In genomic region chr13:70366720-70367119, GRCh38 we compare ENCODE assay signal across 29 cellular contexts.
"Had no signal": no experiment of that assay in that cellular context is flagged by ENCODE, and none has a peak within 500 bp of the region (broad histone marks: within the 10 kb centered on the region; RNA-seq: fewer than 3 reads in every experiment).

No MANE protein-coding gene starts in this region.

- ATAC-seq: naive thymus-derived CD8-positive, alpha-beta T cell; natural killer cell treated with Interleukin-12 subunit alpha and Interleukin-12 subunit beta and Interleukin-15 and Interleukin-18, amount 100 ng/mL, for 72 hours; psoas muscle; right cardiac atrium; right lobe of liver; stimulated activated memory B cell treated with anti-CD40 and anti-IgM and Interleukin-4, amounts not matched to agents 10 μg/mL and 1 μg/mL and 100 μg/mL, for 72 hours; stimulated activated naive CD8-positive, alpha-beta T cell treated with anti-CD3 and anti-CD28 coated beads, Interleukin-15, amount 100 ng/mL, for 72 hours; stimulated activated naive CD8-positive, alpha-beta T cell treated with anti-CD3 and anti-CD28 coated beads, Interleukin-15, Interleukin-2, amounts not matched to agents 100 U/mL and 50 U/mL, for 24 hours; upper lobe of right lung had no signal

- H3K27ac ChIP-seq: neutrophil, parathyroid adenoma, psoas muscle, right lobe of liver, sigmoid colon, spleen, suprapubic skin, testis, tibial artery, transverse colon, upper lobe of right lung, uterus had no signal

- H3K9me3 ChIP-seq: neutrophil, psoas muscle, right lobe of liver, sigmoid colon, suprapubic skin, testis, tibial artery, transverse colon, upper lobe of right lung, uterus had no signal

- DNase-seq: naive thymus-derived CD8-positive, alpha-beta T cell; nephron progenitor cell; nucleus accumbens; posterior cingulate gyrus; psoas muscle; right cardiac atrium; right lobe of liver; sigmoid colon; spleen; stimulated activated CD4-positive, alpha-beta T cell treated with anti-CD3 and anti-CD28 coated beads, Interleukin-12 subunit alpha, Interleukin-12 subunit beta, amount 100 ng/mL, for 4 hours; stimulated activated CD4-positive, alpha-beta T cell treated with anti-CD3 and anti-CD28 coated beads, Interleukin-1b, Interleukin-23, amount 100 ng/mL, for 48 hours; stimulated activated CD4-positive, alpha-beta T cell treated with anti-CD3 and anti-CD28 coated beads, Interleukin-4, amount 100 ng/mL, for 1 hour; stimulated activated CD4-positive, alpha-beta T cell treated with anti-CD3 and anti-CD28 coated beads, Interleukin-4, amount 100 ng/mL, for 4 hours; stimulated activated CD8-positive, alpha-beta memory T cell treated with anti-CD3 and anti-CD28 coated beads, Interleukin-4, amount 100 ng/mL, for 48 hours; stimulated activated naive CD4-positive, alpha-beta T cell; stimulated activated naive CD8-positive, alpha-beta T cell treated with anti-CD3 and anti-CD28 coated beads, Interleukin-15, amount 100 ng/mL, for 72 hours; stimulated activated naive CD8-positive, alpha-beta T cell treated with anti-CD3 and anti-CD28 coated beads, Interleukin-15, Interleukin-2, amounts not matched to agents 100 U/mL and 50 U/mL, for 24 hours; substantia nigra; testis; tibial artery; transverse colon; upper lobe of right lung; uterus had no signal

- H3K36me3 ChIP-seq: neutrophil, right lobe of liver, sigmoid colon, spleen, suprapubic skin, tibial artery, transverse colon, upper lobe of right lung, uterus had no signal

- H3K4me3 ChIP-seq: psoas muscle, right lobe of liver, sigmoid colon, smooth muscle cell, spleen, suprapubic skin, testis, tibial artery, transverse colon, upper lobe of right lung, uterus had no signal

- H3K4me1 ChIP-seq: parathyroid adenoma, psoas muscle, right lobe of liver, sigmoid colon, spleen, suprapubic skin, testis, tibial artery, transverse colon, upper lobe of right lung, uterus had no signal

- H3K27me3 ChIP-seq: neutrophil, right lobe of liver, sigmoid colon, spleen, suprapubic skin, testis, tibial artery, transverse colon, upper lobe of right lung, uterus had no signal
